ENCODE assay signal across 8 cellular contexts in the genomic region with DNA sequence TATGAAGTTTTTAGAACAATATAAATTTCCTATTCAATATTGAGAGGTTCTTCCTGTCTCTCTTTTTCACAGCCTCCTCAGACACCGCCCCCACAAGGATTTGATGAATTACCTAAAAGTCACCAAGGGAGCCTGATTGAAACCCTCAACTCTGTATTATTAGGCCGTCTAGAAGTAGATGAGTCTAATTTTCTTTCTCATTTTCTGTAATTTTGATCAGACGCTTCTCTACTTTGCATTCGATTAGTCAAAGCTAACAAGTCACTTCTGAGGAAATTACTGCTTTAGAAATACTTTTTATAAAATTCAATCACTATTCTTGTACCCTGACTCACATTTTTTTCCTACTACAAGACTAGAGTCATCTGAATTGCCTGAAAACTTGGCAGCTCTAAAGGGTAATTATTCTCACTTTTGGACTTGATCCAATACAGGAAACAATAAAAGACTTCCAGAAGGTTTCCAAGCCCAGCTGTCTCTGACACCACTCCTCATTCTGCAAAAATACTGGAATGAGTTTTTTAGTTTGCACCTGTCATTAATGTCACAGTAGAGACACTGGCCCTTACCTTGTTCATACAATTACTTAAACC.
DNase-seq lines count a peak whose midpoint lies in the region; ATAC-seq and TF ChIP-seq lines count a peak whose summit lies in the region.

No MANE protein-coding gene starts in this region.

- H3K4me3 ChIP-seq in lung = no peak overlapping the region

- ATAC-seq in lung (ENCODE audit: insufficient read depth, low FRiP score) = peak; percentile 37
- ATAC-seq in GM19324 (IDR thresholded peaks at IDR 0.05; ENCODE audit: low FRiP score, unreplicated experiment) = no peak
- no peak for ATAC-seq in HG02623 (IDR thresholded peaks at IDR 0.05; ENCODE audit: unreplicated experiment)
- no peak for ATAC-seq in GM21423 (IDR thresholded peaks at IDR 0.05; ENCODE audit: unreplicated experiment)

- DNase-seq in DMS53 treated with DMSO at 0.1 percent for 48 hours (lab: John Stamatoyannopoulos, UW; ENCODE audit: unreplicated experiment) (peak; percentile 4), LHCN-M2 (ENCODE audit: low read depth) (peak; percentile 97), lung (ENCODE audit: low spot score) (no peak), HuH-7.5 (ENCODE audit: low spot score) (no peak)
- no peak for DNase-seq in activated T-helper 1 cell treated with anti-CD3 and anti-CD28 coated beads, Interleukin-12 subunit alpha, Interleukin-12 subunit beta, Interleukin-2, Interleukin-4 antibody, amounts not matched to agents 30 ng/mL and 10 ng/mL and 1 ng/mL, durations not matched to agents 14 hours and 24 hours and 36 hours (ENCODE audit: low spot score)

- no peak overlapping the region for H3K4me3 Mint-ChIP-seq in activated T-helper 1 cell treated with anti-CD3 and anti-CD28 coated beads, Interleukin-12 subunit alpha, Interleukin-12 subunit beta, Interleukin-2, Interleukin-4 antibody, amounts not matched to agents 30 ng/mL and 10 ng/mL and 1 ng/mL, durations not matched to agents 14 hours and 24 hours and 36 hours

- intact Hi-C loops in activated T-helper 1 cell treated with anti-CD3 and anti-CD28 coated beads, Interleukin-12 subunit alpha, Interleukin-12 subunit beta, Interleukin-2, Interleukin-4 antibody, amounts not matched to agents 30 ng/mL and 10 ng/mL and 1 ng/mL, durations not matched to agents 14 hours and 24 hours and 36 hours (cut with micrococcal nuclease) = loop anchor here (5.0 kb wide), 3 partner anchors 40 to 525 kb away; partner anchors contain the start of gene MCUB

- WGBS in lung, 2 donors = 61 to 78% methylated on average over 4 of the region's 4 CpGs

- H3K4me1 ChIP-seq in lung (ENCODE audit: control insufficient read depth in 2 of 2, insufficient read depth in 2 of 2, low read length in 2 of 2) = no peaks in the 10 kb centered on the region

- H3K4me1 Mint-ChIP-seq in activated T-helper 1 cell treated with anti-CD3 and anti-CD28 coated beads, Interleukin-12 subunit alpha, Interleukin-12 subunit beta, Interleukin-2, Interleukin-4 antibody, amounts not matched to agents 30 ng/mL and 10 ng/mL and 1 ng/mL, durations not matched to agents 14 hours and 24 hours and 36 hours (ENCODE audit: low read depth) = peaks cover 72% of the 10 kb centered on the region

- peaks cover 11% of the 10 kb centered on the region for H3K36me3 Mint-ChIP-seq in activated T-helper 1 cell treated with anti-CD3 and anti-CD28 coated beads, Interleukin-12 subunit alpha, Interleukin-12 subunit beta, Interleukin-2, Interleukin-4 antibody, amounts not matched to agents 30 ng/mL and 10 ng/mL and 1 ng/mL, durations not matched to agents 14 hours and 24 hours and 36 hours (ENCODE audit: low read depth)

- H3K9me3 ChIP-seq in lung (ENCODE audit: control insufficient read depth in 2 of 2, insufficient read depth in 1 of 2, low read length in 1 of 2) = no peaks in the 10 kb centered on the region

- peaks cover 6% of the 10 kb centered on the region for H3K9me3 Mint-ChIP-seq in activated T-helper 1 cell treated with anti-CD3 and anti-CD28 coated beads, Interleukin-12 subunit alpha, Interleukin-12 subunit beta, Interleukin-2, Interleukin-4 antibody, amounts not matched to agents 30 ng/mL and 10 ng/mL and 1 ng/mL, durations not matched to agents 14 hours and 24 hours and 36 hours

- no peaks in the 10 kb centered on the region for H3K27me3 Mint-ChIP-seq in activated T-helper 1 cell treated with anti-CD3 and anti-CD28 coated beads, Interleukin-12 subunit alpha, Interleukin-12 subunit beta, Interleukin-2, Interleukin-4 antibody, amounts not matched to agents 30 ng/mL and 10 ng/mL and 1 ng/mL, durations not matched to agents 14 hours and 24 hours and 36 hours (ENCODE audit: insufficient read depth)

- no peak overlapping the region for H3K27ac ChIP-seq in lung (ENCODE audit: low read depth in 1 of 2, low read length in 1 of 2)

- peak overlapping the region; percentile 38 for H3K27ac Mint-ChIP-seq in activated T-helper 1 cell treated with anti-CD3 and anti-CD28 coated beads, Interleukin-12 subunit alpha, Interleukin-12 subunit beta, Interleukin-2, Interleukin-4 antibody, amounts not matched to agents 30 ng/mL and 10 ng/mL and 1 ng/mL, durations not matched to agents 14 hours and 24 hours and 36 hours

- TF ChIP-seq CTCF in lung (IDR thresholded peaks at IDR 0.05; ENCODE audit: control extremely low read depth, extremely low read depth) = no peak

- no peaks in the 10 kb centered on the region for H3K27me3 ChIP-seq in lung (ENCODE audit: control insufficient read depth, insufficient read depth)

- no peaks in the 10 kb centered on the region for H3K36me3 ChIP-seq in lung (ENCODE audit: control insufficient read depth in 2 of 2, insufficient read depth in 2 of 2, low read length in 2 of 2)

Comparison
In these comparisons a context has a peak if more than half of its experiments do, and no peak if none do; other contexts are left out.
1. DNase-seq: peak in DMS53 treated with DMSO at 0.1 percent for 48 hours (single experiment) and LHCN-M2 (single experiment); none in activated T-helper 1 cell treated with anti-CD3 and anti-CD28 coated beads, Interleukin-12 subunit alpha, Interleukin-12 subunit beta, Interleukin-2, Interleukin-4 antibody, amounts not matched to agents 30 ng/mL and 10 ng/mL and 1 ng/mL, durations not matched to agents 14 hours and 24 hours and 36 hours (single experiment), lung (single experiment) and HuH-7.5 (single experiment).